Comparison of ENCODE assay signal across 16 cellular contexts in genomic region chr2:110978871-110979833, GRCh38.
DNase-seq lines count a peak whose midpoint lies in the region; ATAC-seq and TF ChIP-seq lines count a peak whose summit lies in the region.
"Had no signal": no experiment of that assay in that cellular context is flagged by ENCODE, and none has a peak within 500 bp of the region (broad histone marks: within the 10 kb centered on the region; RNA-seq: fewer than 3 reads in every experiment).

No MANE protein-coding gene starts in this region.

- DNase-seq in IMR-90 (no peak), left cardiac atrium (no peak), myocyte (ENCODE audit: low read depth) (peak; percentile 49), gastrocnemius medialis (no peak), MV-4-11 (lab: John Stamatoyannopoulos, UW) (no peak), posterior vena cava (ENCODE audit: low spot score) (no peak), DMS79 (lab: John Stamatoyannopoulos, UW) (no peak)
- DNase-seq: CD4-positive, alpha-beta memory T cell; DMS153; GF-D8; GOT3; NCI-H226; NCI-H524; NCI-H82; RPMI8226 had no signal

- no peak overlapping the region for H3K56ac ChIP-seq in IMR-90 (ENCODE audit: extremely low read depth, insufficient read depth, low read length)

- no peaks in the 10 kb centered on the region for H4K20me1 ChIP-seq in IMR-90 (ENCODE audit: insufficient read depth, low read length)

- CTCF ChIA-PET in IMR-90 (lab: Yijun Ruan, JAX): no interaction called here

- no peak overlapping the region for H2BK15ac ChIP-seq in IMR-90 (ENCODE audit: low read depth, low read length)

- WGBS in IMR-90 (ENCODE audit: extremely low coverage in 2 of 2, insufficient read length in 1 of 2), 2 experiments: 33% methylated on average over 1 of the region's 16 CpGs; no CpG with 5 or more reads in 1 of the 2 experiments

- H2AK9ac ChIP-seq in IMR-90 (replicated peaks; ENCODE audit: low read depth, low read length, poor library complexity): peak overlapping the region; percentile 46

- intact Hi-C loops in IMR-90 (cut with micrococcal nuclease) (no loop called here), left cardiac atrium (cut with DNase I) (no loop called here), gastrocnemius medialis (cut with DNase I; ENCODE audit: low total_unique reads) (no loop called here), posterior vena cava (cut with DNase I) (no loop called here)

- H2AK5ac ChIP-seq in IMR-90 (ENCODE audit: low read depth, low read length): no peak overlapping the region

- no peak overlapping the region for H3K4ac ChIP-seq in IMR-90 (ENCODE audit: low read depth, low read length)

- H3K36me3 ChIP-seq in IMR-90 (ENCODE audit: control insufficient read depth, insufficient read depth, low read length): no peaks in the 10 kb centered on the region
- H3K36me3 ChIP-seq in gastrocnemius medialis: no peaks in the 10 kb centered on the region

- H4K5ac ChIP-seq in IMR-90 (ENCODE audit: low read depth, low read length): no peak overlapping the region

- no peak overlapping the region for H3K18ac ChIP-seq in IMR-90 (ENCODE audit: low read depth, low read length)

- dilution Hi-C loops in IMR-90 (cut with HindIII; ENCODE audit: low sequenced_read_pairs, unreplicated experiment): no loop called here

- in situ Hi-C loops in IMR-90 (cut with MboI; ENCODE audit: low sequenced_read_pairs): no loop called here
- in situ Hi-C loops in gastrocnemius medialis (cut with MboI; ENCODE audit: low sequenced_read_pairs in 4 of 4): no loop called here

- H3K9me1 ChIP-seq in IMR-90 (ENCODE audit: insufficient read depth, low read length): no peaks in the 10 kb centered on the region

- TF ChIP-seq CTCF in IMR-90 (conservative IDR thresholded peaks at IDR 0.05; ENCODE audit: low read depth, low read length) (no peak), gastrocnemius medialis (IDR thresholded peaks at IDR 0.05 in 4 of 5, conservative IDR thresholded peaks at IDR 0.05 in 1 of 5) (no peak)

- TF ChIP-seq POLR2A in IMR-90 (IDR thresholded peaks at IDR 0.05; ENCODE audit: low read depth, low read length) (no peak), gastrocnemius medialis (IDR thresholded peaks at IDR 0.05) (no peak)

- H2BK120ac ChIP-seq in IMR-90 (ENCODE audit: low read depth, low read length): no peak overlapping the region

- H3K9ac ChIP-seq in IMR-90 (ENCODE audit: low read depth, low read length): no peak overlapping the region

- ATAC-seq in IMR-90 (ENCODE audit: low read depth): no peak
- peak; percentile 80 to 83 for ATAC-seq in left cardiac atrium
- peak; percentile 45 to 58 for ATAC-seq in gastrocnemius medialis

- no TSS peak for BruUV-seq in IMR-90 (replicated peaks; lab: Mats Ljungman, UMichigan)

- no peaks in the 10 kb centered on the region for H3K4me1 ChIP-seq in IMR-90 (ENCODE audit: control insufficient read depth, insufficient read depth, low read length)
- peaks cover 0 to 8% of the 10 kb centered on the region in 2 donors for H3K4me1 ChIP-seq in gastrocnemius medialis
- H3K4me1 ChIP-seq: A549 had no signal

- no peaks in the 10 kb centered on the region for H3K79me1 ChIP-seq in IMR-90 (ENCODE audit: low read depth in 1 of 2, low read length in 2 of 2)

- no peak overlapping the region for H3K27ac ChIP-seq in IMR-90 (ENCODE audit: insufficient read depth, low read length)
- no peak overlapping the region for H3K27ac ChIP-seq in gastrocnemius medialis
- H3K27ac ChIP-seq: A549 had no signal

- no peak overlapping the region for H4K91ac ChIP-seq in IMR-90 (ENCODE audit: insufficient read depth, low read depth, low read length)

- no peak overlapping the region for H2AFZ ChIP-seq in IMR-90 (replicated peaks; ENCODE audit: low read length, poor library complexity)

- no peak overlapping the region for H4K8ac ChIP-seq in IMR-90 (ENCODE audit: low read depth in 2 of 2, low read length in 2 of 2)

- H3K27me3 ChIP-seq in IMR-90 (ENCODE audit: control insufficient read depth, insufficient read depth, low read length) (peaks cover 18% of the 10 kb centered on the region), gastrocnemius medialis (no peaks in the 10 kb centered on the region)

- H3K23ac ChIP-seq in IMR-90 (ENCODE audit: low read depth, low read length): no peak overlapping the region

- no peak overlapping the region for H3K4me2 ChIP-seq in IMR-90 (ENCODE audit: low read depth, low read length)
- H3K4me2 ChIP-seq: A549 had no signal

- H2BK20ac ChIP-seq in IMR-90 (ENCODE audit: low read depth, low read length): no peak overlapping the region

- H3K14ac ChIP-seq in IMR-90 (replicated peaks; ENCODE audit: low read depth, low read length): no peak overlapping the region

- TF ChIP-seq RAD21 in IMR-90 (IDR thresholded peaks at IDR 0.05; ENCODE audit: low read length): no peak

- POLR2A ChIA-PET in IMR-90 (lab: Charles Lee; ENCODE audit: unreplicated experiment): no interaction called here

- no peak overlapping the region for H2BK5ac ChIP-seq in IMR-90 (ENCODE audit: low read depth, low read length, poor library complexity, severe bottlenecking)

- H3K9me3 ChIP-seq in IMR-90 (ENCODE audit: control insufficient read depth, insufficient read depth, low read length): no peaks in the 10 kb centered on the region
- H3K9me3 ChIP-seq in gastrocnemius medialis: no peaks in the 10 kb centered on the region
- H3K9me3 ChIP-seq: A549 had no signal

- H3K4me3 ChIP-seq in IMR-90 (ENCODE audit: insufficient read depth, low read depth, low read length) (no peak overlapping the region), gastrocnemius medialis (no peak overlapping the region)
- H3K4me3 ChIP-seq: A549 had no signal

TF ChIP-seq in IMR-90, 13 proteins besides CTCF, POLR2A, EP300 and RAD21:
- no peak for TF ChIP-seq NFE2L2 (IDR thresholded peaks at IDR 0.05; ENCODE audit: low read depth, low read length)
- no peak for TF ChIP-seq CEBPB (IDR thresholded peaks at IDR 0.05; ENCODE audit: low read depth, low read length)
- no peak for TF ChIP-seq MAZ (IDR thresholded peaks at IDR 0.05; ENCODE audit: borderline replicate concordance, low read depth, low read length)
- no peak for TF ChIP-seq RFX5 (IDR thresholded peaks at IDR 0.05; ENCODE audit: low read depth, low read length)
- TF ChIP-seq BHLHE40 (IDR thresholded peaks at IDR 0.05; ENCODE audit: low read depth, low read length): no peak
- no peak for TF ChIP-seq SMC3 (IDR thresholded peaks at IDR 0.05; ENCODE audit: low read depth, low read length)
- TF ChIP-seq MXI1 (IDR thresholded peaks at IDR 0.05; ENCODE audit: borderline replicate concordance, low read depth, low read length): no peak
- no peak for TF ChIP-seq USF2 (IDR thresholded peaks at IDR 0.05; ENCODE audit: low read depth, low read length)
- no peak for TF ChIP-seq CHD1 (IDR thresholded peaks at IDR 0.05; ENCODE audit: low read depth, low read length)
- TF ChIP-seq ELK1 (IDR thresholded peaks at IDR 0.05; ENCODE audit: borderline replicate concordance, low read depth, low read length): no peak
- TF ChIP-seq FOS (IDR thresholded peaks at IDR 0.05; ENCODE audit: low read depth, low read length): no peak
- no peak for TF ChIP-seq RCOR1 (IDR thresholded peaks at IDR 0.05; ENCODE audit: insufficient replicate concordance, low read length)
- TF ChIP-seq MAFK (IDR thresholded peaks at IDR 0.05; ENCODE audit: low read depth, low read length): no peak
TF ChIP-seq in IMR-90: peak in this region for 0.
